In the genomic region with DNA sequence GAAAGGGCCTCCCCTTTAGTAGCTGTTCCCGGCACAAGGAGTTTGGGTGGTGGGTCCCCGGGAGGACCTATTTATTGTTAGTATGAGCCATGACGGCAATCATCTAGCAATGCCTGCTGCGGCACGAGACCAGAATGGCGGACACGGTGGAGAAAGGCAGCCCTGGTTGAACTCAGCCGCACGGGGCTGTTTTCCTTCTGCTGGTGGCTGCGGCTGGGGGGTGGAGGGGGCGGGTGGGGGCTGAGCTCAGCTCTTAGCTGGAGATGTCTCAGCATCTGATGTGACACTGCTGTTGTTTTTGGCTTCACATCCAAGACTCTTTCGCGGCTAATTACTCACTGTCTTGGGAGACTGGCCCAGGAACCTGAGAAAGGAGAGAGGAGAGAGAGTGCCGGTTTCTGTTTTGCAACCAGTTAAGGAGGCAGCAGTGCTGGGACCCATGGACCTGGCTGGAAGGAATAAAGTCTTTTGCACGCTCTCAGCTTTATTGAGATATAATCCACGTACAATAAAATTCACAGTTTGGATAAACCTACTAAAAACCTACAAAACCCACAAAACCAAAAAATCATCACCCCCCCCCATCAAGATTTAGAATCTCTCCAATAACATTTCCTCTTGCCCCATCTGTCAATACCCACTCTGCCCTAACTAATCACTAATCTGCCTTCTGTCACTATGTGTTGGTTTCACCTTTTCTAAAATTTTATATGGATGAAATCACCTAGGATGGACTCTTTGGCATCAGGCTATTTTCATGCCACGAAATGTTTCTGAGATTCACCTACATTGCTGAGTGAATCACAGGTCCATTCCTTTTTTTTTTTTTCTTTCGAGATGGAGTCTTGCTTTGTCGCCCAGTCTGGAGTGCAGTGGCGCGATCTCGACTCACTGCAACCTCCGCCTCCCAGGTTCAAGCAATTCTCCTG, we compare ENCODE assay signal across 10 cellular contexts.
DNase-seq lines count a peak whose midpoint lies in the region; ATAC-seq and TF ChIP-seq lines count a peak whose summit lies in the region.
"Had no signal": no experiment of that assay in that cellular context is flagged by ENCODE, and none has a peak within 500 bp of the region (broad histone marks: within the 10 kb centered on the region; RNA-seq: fewer than 3 reads in every experiment).

No MANE protein-coding gene starts in this region.

- H3K4me3 ChIP-seq in thoracic aorta = peak overlapping the region; percentile 66

- peaks cover 0 to 2% (median 0%) of the 10 kb centered on the region in 5 experiments for H3K9me3 Mint-ChIP-seq in brain

- no peaks in the 10 kb centered on the region for H3K36me3 Mint-ChIP-seq in brain
- H3K36me3 Mint-ChIP-seq: naive B cell had no signal

- H3K4me3 Mint-ChIP-seq in brain = peak overlapping the region in 2 of 5 experiments; percentile 2 to 14
- H3K4me3 Mint-ChIP-seq: naive B cell had no signal

- H3K27me3 ChIP-seq in thoracic aorta (replicated peaks; ENCODE audit: insufficient read depth) = no peaks in the 10 kb centered on the region

- no peaks in the 10 kb centered on the region for H3K36me3 ChIP-seq in thoracic aorta

- no peak for TF ChIP-seq CTCF in brain (conservative IDR thresholded peaks at IDR 0.05)
- no peak for TF ChIP-seq CTCF in thoracic aorta (IDR thresholded peaks at IDR 0.05)

- H3K27ac Mint-ChIP-seq in brain = peak overlapping the region in 3 of 5 experiments; percentile 52 to 88 (median 64)
- H3K27ac Mint-ChIP-seq: naive B cell had no signal

- no peak overlapping the region for H3K27ac ChIP-seq in thoracic aorta

- H3K4me1 Mint-ChIP-seq in brain = peaks cover 48% of the 10 kb centered on the region
- H3K4me1 Mint-ChIP-seq: naive B cell had no signal

- ATAC-seq in thoracic aorta (ENCODE audit: insufficient number of reproducible peaks, low FRiP score, low read depth) (no peak), HG03442 (IDR thresholded peaks at IDR 0.05; ENCODE audit: unreplicated experiment) (no peak)

- peaks cover 0 to 13% of the 10 kb centered on the region in 2 donors for H3K4me1 ChIP-seq in thoracic aorta (ENCODE audit: control insufficient read depth in 1 of 2, low read depth in 2 of 2)

- H3K27me3 Mint-ChIP-seq in brain = no peaks in the 10 kb centered on the region

- no peaks in the 10 kb centered on the region for H3K9me3 ChIP-seq in thoracic aorta

- DNase-seq in HK-2 (ENCODE audit: unreplicated experiment) = peak; percentile 19
- DNase-seq in kidney glomerular epithelial cell (lab: John Stamatoyannopoulos, UW) = peak; percentile 88
- DNase-seq in thoracic aorta (ENCODE audit: low spot score) = peak; percentile 19
- no peak for DNase-seq in activated gamma-delta T cell (lab: John Stamatoyannopoulos, UW)
- DNase-seq in NAMALWA (ENCODE audit: low spot score) = no peak
- DNase-seq in activated T-cell treated with anti-CD3 and anti-CD28 coated beads for 4 hours = no peak
- DNase-seq: naive B cell, SHP77 had no signal

Comparison
In these comparisons a context has a peak if more than half of its experiments do, and no peak if none do; other contexts are left out.
1. DNase-seq: peak in HK-2 (single experiment), kidney glomerular epithelial cell (single experiment) and thoracic aorta (single experiment); none in activated gamma-delta T cell (single experiment), NAMALWA (single experiment) and activated T-cell treated with anti-CD3 and anti-CD28 coated beads for 4 hours (single experiment).